Comparison of ENCODE assay signal across 20 cellular contexts in the genomic region with DNA sequence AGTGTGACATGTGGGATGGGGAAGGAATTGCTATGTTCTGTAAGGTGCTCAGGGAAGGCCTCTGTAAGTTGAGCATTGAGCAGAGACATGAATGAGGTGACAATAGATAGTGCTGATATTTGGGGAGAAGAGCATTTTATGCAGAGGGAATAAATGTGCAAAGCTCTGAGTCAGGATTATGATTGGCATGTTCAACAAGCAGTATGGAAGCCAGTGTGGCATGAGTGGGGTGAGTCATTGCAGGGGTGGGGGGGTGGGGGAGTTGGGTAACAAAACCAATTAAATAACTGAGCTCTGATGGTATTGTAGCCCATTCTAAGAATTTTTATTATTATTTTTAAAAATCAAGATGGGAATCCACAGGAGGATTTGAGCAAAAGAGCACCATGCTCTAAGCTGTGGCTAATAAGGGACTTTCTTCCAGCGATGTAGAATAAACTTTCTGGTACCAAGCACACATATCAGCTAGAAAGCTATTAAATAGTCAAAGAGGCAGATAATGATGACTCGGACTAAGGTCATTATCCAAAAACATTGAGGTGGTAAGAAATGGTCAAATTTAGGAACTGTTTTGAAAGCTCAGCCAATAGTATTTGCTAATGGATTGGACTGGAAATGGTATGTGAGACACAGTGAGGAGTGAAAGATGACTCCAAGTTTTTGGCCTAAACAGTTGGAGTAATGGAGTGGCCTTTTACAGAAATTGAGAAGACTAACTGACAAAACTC.
A peak's percentile ranks its signal among the peaks of the same experiment; 100 is the strongest.
DNase-seq lines count a peak whose midpoint lies in the region; ATAC-seq and TF ChIP-seq lines count a peak whose summit lies in the region.
"Had no signal": no experiment of that assay in that cellular context is flagged by ENCODE, and none has a peak within 500 bp of the region (broad histone marks: within the 10 kb centered on the region; RNA-seq: fewer than 3 reads in every experiment).

No MANE protein-coding gene starts in this region.

- H3K27ac ChIP-seq in sigmoid colon: peak overlapping the region in 3 of 4 donors; percentile 19 to 24 (median 24)
- H3K27ac ChIP-seq in right lobe of liver: no peak overlapping the region
- H3K27ac ChIP-seq: brain microvascular endothelial cell, colonic mucosa, suprapubic skin had no signal

- TF ChIP-seq EP300 in sigmoid colon (IDR thresholded peaks at IDR 0.05): no peak

- ATAC-seq in right lobe of liver (no peak), HG02571 (IDR thresholded peaks at IDR 0.05; ENCODE audit: unreplicated experiment) (no peak)
- ATAC-seq: activated T-helper 17 cell treated with anti-CD3 and anti-CD28 coated beads, Interleukin-2, amount 50 U/mL, for 72 hours had no signal

- H3K36me3 ChIP-seq in MG63 (peaks cover 5% of the 10 kb centered on the region), sigmoid colon (no peaks in the 10 kb centered on the region), right lobe of liver (no peaks in the 10 kb centered on the region)
- H3K36me3 ChIP-seq: brain microvascular endothelial cell, colonic mucosa, suprapubic skin had no signal

- no peak for TF ChIP-seq CTCF in sigmoid colon (IDR thresholded peaks at IDR 0.05)
- no peak for TF ChIP-seq CTCF in right lobe of liver (IDR thresholded peaks at IDR 0.05)

- intact Hi-C loops in sigmoid colon (cut with DNase I) (no loop called here), right lobe of liver (cut with DNase I) (no loop called here)

- no peaks in the 10 kb centered on the region; the same call in 1 of the 2 replicates for H3K9me3 ChIP-seq in MG63
- H3K9me3 ChIP-seq in sigmoid colon: no peaks in the 10 kb centered on the region
- no peaks in the 10 kb centered on the region for H3K9me3 ChIP-seq in right lobe of liver
- H3K9me3 ChIP-seq: colonic mucosa, suprapubic skin had no signal

- H3K4me3 ChIP-seq in MG63 (no peak overlapping the region), sigmoid colon (no peak overlapping the region), right lobe of liver (no peak overlapping the region)
- H3K4me3 ChIP-seq: colonic mucosa, suprapubic skin had no signal

- WGBS in sigmoid colon, 2 donors: 67 to 93% methylated on average over 2 of the region's 2 CpGs
- WGBS in right lobe of liver (ENCODE audit: insufficient coverage, low coverage, low lambda C conversion rate, missing lambda C conversion rate): 41% methylated on average over 2 of the region's 2 CpGs

- TF ChIP-seq POLR2A in sigmoid colon (IDR thresholded peaks at IDR 0.05): no peak
- no peak for TF ChIP-seq POLR2A in right lobe of liver (IDR thresholded peaks at IDR 0.05)

- no peaks in the 10 kb centered on the region for H3K27me3 ChIP-seq in MG63
- H3K27me3 ChIP-seq in sigmoid colon: no peaks in the 10 kb centered on the region
- H3K27me3 ChIP-seq in right lobe of liver: no peaks in the 10 kb centered on the region
- H3K27me3 ChIP-seq: brain microvascular endothelial cell, colonic mucosa, suprapubic skin had no signal

- DNase-seq in ELR (ENCODE audit: low read depth) (peak; percentile 13), MG63 (peak; percentile 18), fibroblast of gingiva (ENCODE audit: low read depth) (peak; percentile 28), sigmoid colon (no peak), NCI-H2227 treated with DMSO at 0.1 percent for 48 hours (lab: John Stamatoyannopoulos, UW) (no peak), right lobe of liver (no peak), AG20443 (ENCODE audit: low spot score) (no peak)
- DNase-seq: activated CD4-positive, alpha-beta T cell treated with anti-CD3 and anti-CD28 coated beads, Interleukin-2, amount 10 ng/mL, durations not matched to agents 7 days and 5 days; activated naive CD8-positive, alpha-beta T cell treated with anti-CD3 and anti-CD28 coated beads, Interleukin-2, amount 10 ng/mL, durations not matched to agents 7 days and 5 days; brain microvascular endothelial cell; CD4-positive, alpha-beta memory T cell; colonic mucosa; hippocampal formation; mammary epithelial cell; NCI-H1417; NCI-H69; SIG-M5 had no signal

- H3K4me1 ChIP-seq in sigmoid colon (peaks cover 0 to 13% (median 5%) of the 10 kb centered on the region in 4 donors), right lobe of liver (no peaks in the 10 kb centered on the region)
- H3K4me1 ChIP-seq: colonic mucosa, suprapubic skin had no signal

Comparison
In these comparisons a context has a peak if more than half of its experiments do, and no peak if none do; other contexts are left out.
1. DNase-seq: peak in ELR (single experiment), MG63 (single experiment) and fibroblast of gingiva (single experiment); none in sigmoid colon (single experiment), NCI-H2227 treated with DMSO at 0.1 percent for 48 hours (single experiment), right lobe of liver (0 of 3) and AG20443 (single experiment).
2. H3K27ac ChIP-seq: peak in sigmoid colon (3 of 4); none in right lobe of liver (0 of 3).